Comparison of ENCODE assay signal across 19 cellular contexts in the genomic region with DNA sequence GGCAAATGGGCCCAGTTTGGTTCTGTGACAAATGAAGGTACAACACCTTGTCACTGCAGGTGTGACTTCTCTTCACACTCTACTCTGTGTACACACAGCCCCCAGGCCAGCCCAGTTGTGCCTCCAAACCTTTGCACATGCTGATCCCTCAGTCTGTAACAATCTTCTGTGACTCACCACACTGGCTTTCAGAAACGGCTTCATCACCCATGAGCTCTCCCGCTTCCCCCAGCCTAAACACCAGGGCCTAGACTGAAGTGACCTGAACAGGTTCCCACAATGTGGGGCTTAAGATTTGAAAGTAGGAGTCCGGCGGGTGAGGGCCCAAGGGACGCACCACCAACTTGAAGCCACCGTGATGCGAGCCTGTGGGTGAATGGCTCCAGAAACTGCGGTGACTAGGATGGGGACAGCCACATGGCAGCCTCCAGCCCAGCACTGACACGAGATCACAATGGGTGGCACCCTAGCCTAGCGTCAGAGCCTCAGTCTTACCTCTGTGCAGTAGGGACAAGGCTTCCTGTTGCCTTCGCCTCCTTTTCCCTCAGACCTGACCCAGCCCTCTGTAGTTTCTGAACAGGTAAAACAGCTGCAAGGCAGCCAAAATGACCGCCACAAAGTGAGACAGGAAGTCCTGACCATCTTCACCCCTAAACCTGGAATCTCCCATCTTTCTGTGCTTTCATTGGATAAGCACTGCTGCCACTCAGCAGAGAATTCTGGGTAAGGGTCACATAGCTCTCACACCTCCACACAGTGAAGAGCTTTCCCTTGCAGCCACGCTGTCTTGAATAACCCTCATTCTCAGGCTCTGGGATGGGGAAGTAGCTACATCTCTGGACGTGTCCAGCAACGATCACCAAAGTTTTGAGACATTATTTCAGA. TPM values are rescaled to one million over a fixed set of nuclear protein-coding genes. Genes with fewer than 3 reads are reported as not detected.
DNase-seq lines count a peak whose midpoint lies in the region; TF ChIP-seq lines count a peak whose summit lies in the region.
"Had no signal": no experiment of that assay in that cellular context is flagged by ENCODE, and none has a peak within 500 bp of the region (broad histone marks: within the 10 kb centered on the region; RNA-seq: fewer than 3 reads in every experiment).

No MANE protein-coding gene starts in this region.

- POLR2A ChIA-PET in HEK293T (lab: Yijun Ruan, JAX), result no interaction called here

- TF ChIP-seq CTCF in epithelial cell of esophagus (IDR thresholded peaks at IDR 0.05; ENCODE audit: insufficient read depth, low read depth, low read length, missing control alignments), result no peak

- DNase-seq in EL (peak; percentile 26), HEK293T (ENCODE audit: extremely low spot score) (no peak), RPMI7951 (ENCODE audit: low read depth) (peak; percentile 29), epithelial cell of esophagus (ENCODE audit: low read depth) (peak; percentile 22), NCI-H524 (lab: John Stamatoyannopoulos, UW) (no peak), NCI-H1417 (lab: John Stamatoyannopoulos, UW) (no peak), NCI-H1092 (lab: John Stamatoyannopoulos, UW) (no peak)
- no peak for DNase-seq in stimulated activated CD4-positive, alpha-beta T cell treated with anti-CD3 and anti-CD28 coated beads, Interleukin-4, amount 100 ng/mL, for 24 hours
- DNase-seq: CD4-positive, alpha-beta memory T cell; DMS153; HFFc6; NCI-H1105; NCI-H1694; NCI-H2081 treated with DMSO at 0.1 percent for 48 hours; NCI-H2227 treated with DMSO at 0.1 percent for 48 hours; NCI-H510A treated with DMSO at 0.1 percent for 48 hours; NCI-H82; SW 1271 had no signal

- H3K4me3 ChIP-seq in epithelial cell of esophagus (ENCODE audit: low read length), result no peak overlapping the region
- H3K4me3 ChIP-seq: BLaER1 had no signal

- CTCF ChIA-PET in HEK293T (lab: Yijun Ruan, JAX), result no interaction called here

TF ChIP-seq in HEK293T, 16 proteins besides CTCF, POLR2A, EP300 and RAD21:
- no peak for TF ChIP-seq FOXK2 (IDR thresholded peaks at IDR 0.05)
- TF ChIP-seq, protein P1, sequence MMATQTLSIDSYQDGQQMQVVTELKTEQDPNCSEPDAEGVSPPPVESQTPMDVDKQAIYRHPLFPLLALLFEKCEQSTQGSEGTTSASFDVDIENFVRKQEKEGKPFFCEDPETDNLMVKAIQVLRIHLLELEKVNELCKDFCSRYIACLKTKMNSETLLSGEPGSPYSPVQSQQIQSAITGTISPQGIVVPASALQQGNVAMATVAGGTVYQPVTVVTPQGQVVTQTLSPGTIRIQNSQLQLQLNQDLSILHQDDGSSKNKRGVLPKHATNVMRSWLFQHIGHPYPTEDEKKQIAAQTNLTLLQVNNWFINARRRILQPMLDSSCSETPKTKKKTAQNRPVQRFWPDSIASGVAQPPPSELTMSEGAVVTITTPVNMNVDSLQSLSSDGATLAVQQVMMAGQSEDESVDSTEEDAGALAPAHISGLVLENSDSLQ (IDR thresholded peaks at IDR 0.05), result 0 out of 2 replicates have a peak, but pooled peaks have one; percentile 14

RNA-seq across cellular contexts. Expression of a gene that starts 34.2 kb away (rescaled TPM):
- 9.4 and 15.1 TPM in 2 replicates for total RNA-seq in RPMI7951 (2014; rRNA removed; shearing (Covaris generic))

Comparison
In these comparisons a context has a peak if more than half of its experiments do, and no peak if none do; other contexts are left out.
1. DNase-seq: peak in EL (single experiment), RPMI7951 (single experiment) and epithelial cell of esophagus (single experiment); none in HEK293T (single experiment), NCI-H524 (0 of 2), stimulated activated CD4-positive, alpha-beta T cell treated with anti-CD3 and anti-CD28 coated beads, Interleukin-4, amount 100 ng/mL, for 24 hours (single experiment), NCI-H1417 (0 of 3) and NCI-H1092 (single experiment).